ENCODE assay signal across 8 cellular contexts in genomic region chr1:197199923-197200467, GRCh38. TPM values are rescaled to one million over a fixed set of nuclear protein-coding genes. Genes with fewer than 3 reads are reported as not detected.
DNase-seq lines count a peak whose midpoint lies in the region; ATAC-seq, FAIRE-seq and TF ChIP-seq lines count a peak whose summit lies in the region.

No MANE protein-coding gene starts in this region.

- no peak for FAIRE-seq in HTR-8/SVneo (lab: Jason Lieb, UNC)

- H3K79me2 ChIP-seq in DND-41 (ENCODE audit: insufficient read depth, low read length) (peaks cover 66% of the 10 kb centered on the region), MM.1S (ENCODE audit: low read length) (peaks cover 8% of the 10 kb centered on the region; the same call in 1 of the 2 replicates)

- peaks cover 63% of the 10 kb centered on the region for H3K4me1 ChIP-seq in DND-41 (ENCODE audit: insufficient read depth, low read length)
- H3K4me1 ChIP-seq in MM.1S (ENCODE audit: low read length), result peaks cover 19% of the 10 kb centered on the region

- H3K4me3 Mint-ChIP-seq in chondrocyte (ENCODE audit: unreplicated experiment) (peak overlapping the region; percentile 88), nephron progenitor cell (peak overlapping the region; percentile 95)

- TF ChIP-seq POLR2A in erythroblast (IDR thresholded peaks at IDR 0.05; ENCODE audit: low read length), result no peak

- H3K36me3 ChIP-seq in DND-41 (ENCODE audit: insufficient read depth, low read length) (peaks cover 3% of the 10 kb centered on the region; the same call in 1 of the 2 replicates), MM.1S (replicated peaks; ENCODE audit: insufficient read depth, low read length) (no peaks in the 10 kb centered on the region)

- no peak for ATAC-seq in DND-41 (ENCODE audit: insufficient read depth, low read depth)

- no peaks in the 10 kb centered on the region for H3K27me3 Mint-ChIP-seq in chondrocyte (ENCODE audit: low read depth)
- H3K27me3 Mint-ChIP-seq in nephron progenitor cell (ENCODE audit: low read depth, poor library complexity), result no peaks in the 10 kb centered on the region

- H3K4me3 ChIP-seq in DND-41 (ENCODE audit: low read depth in 1 of 2, low read length in 2 of 2), result peak overlapping the region; percentile 96 to 98
- H3K4me3 ChIP-seq in MM.1S (ENCODE audit: low read length), result peak overlapping the region; percentile 93

- no peaks in the 10 kb centered on the region for H3K9me3 ChIP-seq in DND-41 (ENCODE audit: insufficient read depth, low read length, severe bottlenecking)
- H3K9me3 ChIP-seq in MM.1S (replicated peaks; ENCODE audit: insufficient read depth, low read length), result no peaks in the 10 kb centered on the region

- TF ChIP-seq CTCF in DND-41 (IDR thresholded peaks at IDR 0.05; ENCODE audit: borderline replicate concordance, extremely low read depth, low read length, poor library complexity, severe bottlenecking) (no peak), MM.1S (IDR thresholded peaks at IDR 0.05; ENCODE audit: low read length) (no peak), chondrocyte (IDR thresholded peaks at IDR 0.05) (no peak), nephron progenitor cell (IDR thresholded peaks at IDR 0.05) (no peak)

- H3K4me2 ChIP-seq in DND-41 (ENCODE audit: insufficient read depth, low read length), result peak overlapping the region; percentile 78
- peak overlapping the region; percentile 70 for H3K4me2 ChIP-seq in MM.1S (ENCODE audit: low read depth, low read length)

- H3K9me2 ChIP-seq in MM.1S (replicated peaks; ENCODE audit: insufficient read depth, low read length), result no peaks in the 10 kb centered on the region

- H3K9ac ChIP-seq in DND-41 (ENCODE audit: low read depth, low read length), result peak overlapping the region; percentile 96
- peak overlapping the region; percentile 76; the same call in 1 of the 2 replicates for H3K9ac ChIP-seq in MM.1S (ENCODE audit: low read length)

- H3K27ac ChIP-seq in DND-41 (ENCODE audit: low read length), result peak overlapping the region; percentile 99
- H3K27ac ChIP-seq in MM.1S (ENCODE audit: low read length), result no peak overlapping the region

- H3K36me3 Mint-ChIP-seq in chondrocyte (ENCODE audit: low read depth) (no peaks in the 10 kb centered on the region), nephron progenitor cell (ENCODE audit: low read depth) (peaks cover 17% of the 10 kb centered on the region)

- H2AFZ ChIP-seq in DND-41 (ENCODE audit: low read depth, low read length) (peak overlapping the region; percentile 94; the same call in 1 of the 2 replicates), MM.1S (ENCODE audit: low read length) (peak overlapping the region; percentile 97; the same call in 1 of the 2 replicates)

- no peak for DNase-seq in DND-41
- no peak for DNase-seq in MM.1S
- no peak for DNase-seq in chondrocyte (ENCODE audit: low spot score)
- DNase-seq in nephron progenitor cell, result no peak
- DNase-seq in HTR-8/SVneo (ENCODE audit: insufficient read length, low spot score), result no peak
- no peak for DNase-seq in NCI-H345 (lab: John Stamatoyannopoulos, UW)
- no peak for DNase-seq in KG1 (lab: John Stamatoyannopoulos, UW)
- DNase-seq in erythroblast (lab: John Stamatoyannopoulos, UW), result no peak

- H3K4me1 Mint-ChIP-seq in chondrocyte (ENCODE audit: low read depth), result peaks cover 62% of the 10 kb centered on the region
- H3K4me1 Mint-ChIP-seq in nephron progenitor cell, result peaks cover 62% of the 10 kb centered on the region

- H3F3A ChIP-seq in MM.1S (ENCODE audit: insufficient read depth, low read length), result 0 out of 2 replicates have a peak, but pooled peaks cover 13% of the 10 kb centered on the region

- H3K27me3 ChIP-seq in DND-41 (ENCODE audit: insufficient read depth, low read length, poor library complexity) (no peaks in the 10 kb centered on the region), MM.1S (replicated peaks; ENCODE audit: insufficient read depth, low read length) (no peaks in the 10 kb centered on the region)

- H4K20me1 ChIP-seq in DND-41 (ENCODE audit: insufficient read depth, low read length), result no peaks in the 10 kb centered on the region
- no peaks in the 10 kb centered on the region for H4K20me1 ChIP-seq in MM.1S (ENCODE audit: insufficient read depth, low read length)

- H3K9me3 Mint-ChIP-seq in chondrocyte (ENCODE audit: low read depth) (no peaks in the 10 kb centered on the region), nephron progenitor cell (no peaks in the 10 kb centered on the region)

- H3K27ac Mint-ChIP-seq in chondrocyte (ENCODE audit: unreplicated experiment), result peak overlapping the region; percentile 91
- H3K27ac Mint-ChIP-seq in nephron progenitor cell, result peak overlapping the region; percentile 99

RNA-seq across cellular contexts. Expression of gene ZBTB41, which starts 1.1 kb away (rescaled TPM):
- 15.2 to 15.9 TPM (median 15.4 TPM) in 3 replicates for total RNA-seq in chondrocyte

RNA-seq across cellular contexts. Expression of gene ASPM, which starts 53.5 kb away (rescaled TPM):
- total RNA-seq in chondrocyte, result 4.7 to 7.2 TPM (median 6.6 TPM) in 3 replicates
